ENCODE assay signal across 28 cellular contexts in the genomic region with DNA sequence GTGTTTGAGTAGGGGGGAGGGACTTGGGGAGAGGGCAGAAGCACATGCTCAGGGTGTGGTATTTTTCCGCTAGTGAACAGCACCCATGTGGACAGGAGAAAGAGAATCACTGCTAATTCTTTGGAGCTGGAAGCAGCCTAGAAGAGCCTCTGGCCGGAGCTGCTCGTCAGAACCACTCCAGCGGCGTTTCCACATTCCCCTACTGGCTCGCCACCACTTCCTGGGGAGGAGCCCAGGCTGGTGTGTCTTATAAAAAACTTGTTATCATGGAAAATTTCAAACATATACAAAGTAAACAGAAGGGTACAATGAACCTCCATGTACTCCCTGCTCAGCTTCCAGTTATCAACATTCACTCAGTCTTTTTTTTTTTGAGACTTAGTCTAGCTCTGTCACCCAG. TPM values are rescaled to one million over a fixed set of nuclear protein-coding genes. Genes with fewer than 3 reads are reported as not detected.
DNase-seq lines count a peak whose midpoint lies in the region; ATAC-seq and TF ChIP-seq lines count a peak whose summit lies in the region.
"Had no signal": no experiment of that assay in that cellular context is flagged by ENCODE, and none has a peak within 500 bp of the region (broad histone marks: within the 10 kb centered on the region; RNA-seq: fewer than 3 reads in every experiment).

No MANE protein-coding gene starts in this region.

- DNase-seq in Right ventricle myocardium inferior (ENCODE audit: missing footprints) (peak; percentile 60), heart left ventricle (no peak), amniotic epithelial cell (ENCODE audit: low read depth) (peak; percentile 32), T-helper 1 cell (no peak), occipital lobe (lab: John Stamatoyannopoulos, UW) (no peak)
- DNase-seq: activated CD4-positive, alpha-beta T cell treated with anti-CD3 and anti-CD28 coated beads, Interleukin-2, amount 50 U/mL, for 48 hours; activated naive CD4-positive, alpha-beta T cell treated with anti-CD3 and anti-CD28 coated beads, Interleukin-2, amount 50 U/mL, for 16 hours; colonic mucosa; effector memory CD8-positive, alpha-beta T cell; erythroblast; foreskin keratinocyte; GDM1; HFFc6; left cardiac atrium; mesenchymal stem cell; NCI-H1105; NCI-H1930; T-cell had no signal

- H3K36me3 ChIP-seq in heart left ventricle (no peaks in the 10 kb centered on the region), liver (ENCODE audit: control insufficient read depth in 4 of 4, insufficient read depth in 3 of 4, low read depth in 1 of 4, low read length in 3 of 4) (no peaks in the 10 kb centered on the region)
- H3K36me3 ChIP-seq: cardiac muscle cell, colonic mucosa, neutrophil had no signal

- TF ChIP-seq CTCF in heart left ventricle (IDR thresholded peaks at IDR 0.05) (no peak), liver (IDR thresholded peaks at IDR 0.05; ENCODE audit: low read depth, low read length, missing input control) (no peak)

- H3K4me1 ChIP-seq in heart left ventricle (peaks cover 0 to 20% (median 11%) of the 10 kb centered on the region in 12 donors), liver (ENCODE audit: control insufficient read depth in 4 of 4, insufficient read depth in 4 of 4, low read length in 3 of 4) (peaks cover 0 to 9% (median 5%) of the 10 kb centered on the region in 4 donors)
- H3K4me1 ChIP-seq: foreskin keratinocyte had no signal

- H3K27me3 ChIP-seq in heart left ventricle (peaks cover 6 to 82% (median 35%) of the 10 kb centered on the region in 9 donors), liver (ENCODE audit: control insufficient read depth in 4 of 4, insufficient read depth in 4 of 4, low read length in 3 of 4) (peaks cover 0 to 8% (median 3%) of the 10 kb centered on the region in 4 donors)

- TF ChIP-seq RAD21 in liver (IDR thresholded peaks at IDR 0.05) = no peak

- H3K9me3 ChIP-seq in heart left ventricle (no peaks in the 10 kb centered on the region), liver (ENCODE audit: control insufficient read depth in 4 of 4, low read length in 3 of 4) (no peaks in the 10 kb centered on the region)
- H3K9me3 ChIP-seq: colonic mucosa, neutrophil had no signal

- H3K9ac ChIP-seq in liver (ENCODE audit: low read depth in 1 of 2, low read length in 2 of 2) = no peak overlapping the region

- TF ChIP-seq POLR2A in heart left ventricle (IDR thresholded peaks at IDR 0.05) = no peak

- no peak overlapping the region for H3K4me3 ChIP-seq in heart left ventricle
- H3K4me3 ChIP-seq in liver (ENCODE audit: low read depth in 1 of 3, low read length in 3 of 3) = no peak overlapping the region
- H3K4me3 ChIP-seq: cardiac muscle cell, colonic mucosa had no signal

- 26 to 42% (median 33%) methylated on average over 6 of the region's 6 CpGs for WGBS in heart left ventricle, 4 donors
- WGBS in liver = 42% methylated on average over 6 of the region's 6 CpGs

- intact Hi-C loops in Right ventricle myocardium inferior (cut with DNase I) = loop anchor here (5.0 kb wide), 1 partner anchor 636 kb away; no protein-coding TSS in a partner anchor
- intact Hi-C loops in heart left ventricle (cut with DNase I) = loop anchor here in 1 of 10 donors (2.0 kb wide), 1 partner anchor 493 kb away; no protein-coding TSS in a partner anchor

- H3K27ac ChIP-seq in heart left ventricle = no peak overlapping the region
- peak overlapping the region; percentile 39 to 43 for H3K27ac ChIP-seq in liver (ENCODE audit: low read depth in 1 of 2, low read length in 2 of 2)
- H3K27ac ChIP-seq: cardiac muscle cell, colonic mucosa, foreskin keratinocyte, neutrophil had no signal

- ATAC-seq in Right ventricle myocardium inferior (no peak), heart left ventricle (no peak), HG03520 (IDR thresholded peaks at IDR 0.05; ENCODE audit: unreplicated experiment) (no peak), GM21576 (IDR thresholded peaks at IDR 0.05; ENCODE audit: unreplicated experiment) (no peak)
- ATAC-seq: activated CD4-positive, CD25-positive, alpha-beta regulatory T cell treated with anti-CD3 and anti-CD28 coated beads, Interleukin-2, amount 50 U/mL, for 24 hours; effector memory CD8-positive, alpha-beta T cell; foreskin keratinocyte; left cardiac atrium; T-cell had no signal

TF ChIP-seq in liver, 16 proteins besides CTCF, POLR2A, EP300 and RAD21:
- peak; percentile 38 for TF ChIP-seq SP1 (IDR thresholded peaks at IDR 0.05)
- peak in 1 of 2 donors; percentile 32 for TF ChIP-seq RXRA (IDR thresholded peaks at IDR 0.05)
- no peak for TF ChIP-seq FOXA2 (IDR thresholded peaks at IDR 0.05)

RNA-seq across cellular contexts. Expression of gene LHX2, which starts 26.7 kb away (rescaled TPM):
- total RNA-seq in Right ventricle myocardium inferior (not detected), heart left ventricle (1 to 10 TPM in 1 of 9 donors, under 1 TPM in 4, not detected in 4; 0.20 to 1.3 (median 0.33) TPM), liver (1 to 10 TPM; 2.0 to 2.5 TPM), occipital lobe (189 TPM)
- polyA plus RNA-seq in heart left ventricle (under 1 TPM in 1 of 2 donors, not detected in 1; 0.10 TPM), liver (1 to 10 TPM; 2.0 to 2.2 TPM)
- total RNA-seq: B cell, foreskin keratinocyte, HFFc6, myocyte, pulmonary artery endothelial cell, T-cell had no signal
- polyA plus RNA-seq: foreskin keratinocyte, IgD-negative memory B cell had no signal

Comparison
In these comparisons a context has a peak if more than half of its experiments do, and no peak if none do; other contexts are left out.
1. DNase-seq: peak in Right ventricle myocardium inferior (single experiment) and amniotic epithelial cell (single experiment); none in heart left ventricle (0 of 5), T-helper 1 cell (0 of 5) and occipital lobe (single experiment).
2. H3K27ac ChIP-seq: peak in liver (2 of 2); none in heart left ventricle (0 of 12).
3. RNA of gene LHX2, which starts 26.7 kb away (total RNA-seq): 189 TPM in occipital lobe (single experiment); 2.0 to 2.5 TPM in liver, 0.20 to 1.3 TPM in heart left ventricle and not detected in Right ventricle myocardium inferior (single experiment); every median in the first group is over 10 times any median in the second.